Comparison of ENCODE assay signal across 7 cellular contexts in the genomic region with DNA sequence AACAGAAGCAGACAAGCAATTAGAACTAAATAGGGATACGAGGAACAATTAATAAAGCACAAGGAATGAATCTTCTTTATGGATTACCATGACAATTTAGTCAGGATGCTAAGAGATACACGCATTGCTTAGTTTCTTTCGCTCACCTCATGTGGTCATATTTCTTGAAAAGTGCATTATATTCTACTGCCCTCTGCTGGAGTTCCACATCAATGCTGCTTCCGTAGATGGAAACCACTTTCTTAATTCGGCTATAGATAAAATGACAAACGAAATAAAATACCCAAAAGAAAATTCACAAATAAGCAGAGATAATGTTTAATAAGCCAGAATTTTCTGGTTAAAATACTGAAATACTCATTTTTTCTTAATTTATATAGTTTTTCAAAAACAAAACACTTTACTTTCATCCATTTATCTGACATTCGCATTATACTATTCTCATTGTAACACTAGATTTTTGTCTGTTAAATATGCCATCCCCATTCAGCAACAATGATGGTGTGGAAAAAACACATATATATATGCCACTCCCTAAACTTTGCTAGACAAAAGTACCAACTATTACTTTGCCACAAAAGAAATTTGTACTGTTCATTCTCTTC. TPM values are rescaled to one million over a fixed set of nuclear protein-coding genes. Genes with fewer than 3 reads are reported as not detected.
A peak's percentile ranks its signal among the peaks of the same experiment; 100 is the strongest.
DNase-seq lines count a peak whose midpoint lies in the region; ATAC-seq and TF ChIP-seq lines count a peak whose summit lies in the region.

No MANE protein-coding gene starts in this region.

- peaks cover 22% of the 10 kb centered on the region for H3F3A ChIP-seq in PC-9 (ENCODE audit: insufficient read depth, low read depth)

- no peak overlapping the region for H3K4me2 ChIP-seq in PC-9

- H3K79me2 ChIP-seq in PC-9 (ENCODE audit: low read depth), result no peaks in the 10 kb centered on the region

- H4K20me1 ChIP-seq in PC-9 (ENCODE audit: insufficient read depth), result peaks cover 3% of the 10 kb centered on the region

- CTCF ChIA-PET in Caco-2 (lab: Charles Lee) (no interaction called here), PC-9 (lab: Charles Lee) (no interaction called here)

- intact Hi-C loops in Caco-2 (cut with micrococcal nuclease; ENCODE audit: unreplicated experiment), result loop anchor here (1.0 to 5.0 kb wide), 4 partner anchors 76 to 216 kb away; no protein-coding TSS in a partner anchor
- intact Hi-C loops in PC-9 (cut with micrococcal nuclease; ENCODE audit: unreplicated experiment), result loop anchor here (1.0 to 5.0 kb wide), 2 partner anchors 181 to 216 kb away; no protein-coding TSS in a partner anchor

- H3K4me1 Mint-ChIP-seq in Caco-2 (ENCODE audit: low read depth, unreplicated experiment), result no peaks in the 10 kb centered on the region
- H3K4me1 Mint-ChIP-seq in naive B cell, result peaks cover 0 to 3% (median 3%) of the 10 kb centered on the region in 3 donors

- H3K4me3 Mint-ChIP-seq in Caco-2 (ENCODE audit: unreplicated experiment), result no peak overlapping the region
- no peak overlapping the region for H3K4me3 Mint-ChIP-seq in naive B cell

- ATAC-seq in naive B cell (ENCODE audit: low read depth in 2 of 2), result peak; percentile 41 to 77
- ATAC-seq in esophagus mucosa, result no peak

- H3K9me3 ChIP-seq in Caco-2 (no peaks in the 10 kb centered on the region), PC-9 (ENCODE audit: insufficient read depth, low read depth) (no peaks in the 10 kb centered on the region)

- H3K4me3 ChIP-seq in Caco-2 (ENCODE audit: low read depth, low read length) (no peak overlapping the region), PC-9 (no peak overlapping the region)

- peak in 1 of 2 experiments; percentile 54 for DNase-seq in Caco-2
- peak; percentile 39 for DNase-seq in GM20000 (ENCODE audit: low spot score)
- DNase-seq in PC-9, result peak; percentile 7 to 42
- peak; percentile 65 for DNase-seq in dermis blood vessel endothelial cell
- peak; percentile 46 for DNase-seq in naive B cell
- no peak for DNase-seq in caudate nucleus (lab: John Stamatoyannopoulos, UW)

- H3K27me3 ChIP-seq in Caco-2 (replicated peaks; ENCODE audit: control insufficient read depth, insufficient read depth, low read length) (no peaks in the 10 kb centered on the region), PC-9 (ENCODE audit: insufficient read depth, low read depth) (no peaks in the 10 kb centered on the region)

- H3K27ac ChIP-seq in PC-9 (no peak overlapping the region), caudate nucleus (ENCODE audit: low read depth, low read length) (no peak overlapping the region)

- peak; percentile 78 to 88 for TF ChIP-seq CTCF in Caco-2 (IDR thresholded peaks at IDR 0.05; ENCODE audit: insufficient read depth in 1 of 2, low read depth in 1 of 2, low read length in 1 of 2, severe bottlenecking in 1 of 2, unreplicated experiment in 1 of 2)
- peak; percentile 41 for TF ChIP-seq CTCF in GM20000 (IDR thresholded peaks at IDR 0.05; ENCODE audit: extremely low read depth, missing control alignments)
- peak; percentile 81 for TF ChIP-seq CTCF in PC-9 (conservative IDR thresholded peaks at IDR 0.05)

- no peak overlapping the region for H3K27ac Mint-ChIP-seq in Caco-2 (ENCODE audit: unreplicated experiment)
- H3K27ac Mint-ChIP-seq in naive B cell, result peak overlapping the region in 1 of 6 donors; percentile 34

- H3K27me3 Mint-ChIP-seq in Caco-2 (ENCODE audit: insufficient read depth, unreplicated experiment), result no peaks in the 10 kb centered on the region
- H3K27me3 Mint-ChIP-seq in naive B cell, result no peaks in the 10 kb centered on the region

- no peaks in the 10 kb centered on the region for H3K4me1 ChIP-seq in Caco-2
- H3K4me1 ChIP-seq in PC-9 (replicated peaks; ENCODE audit: insufficient read depth), result no peaks in the 10 kb centered on the region

- H3K36me3 ChIP-seq in Caco-2 (ENCODE audit: control insufficient read depth, insufficient read depth, low read length) (no peaks in the 10 kb centered on the region; the same call in none of the 2 replicates), PC-9 (ENCODE audit: low read depth) (peaks cover 28% of the 10 kb centered on the region)

- POLR2A ChIA-PET in Caco-2 (lab: Charles Lee), result no interaction called here
- POLR2A ChIA-PET in PC-9 (lab: Charles Lee; ENCODE audit: unreplicated experiment), result no interaction called here

- H3K36me3 Mint-ChIP-seq in Caco-2 (ENCODE audit: insufficient read depth, unreplicated experiment) (peaks cover 84% of the 10 kb centered on the region), naive B cell (peaks cover 16 to 26% of the 10 kb centered on the region in 2 donors)

- H3K9me2 ChIP-seq in PC-9 (ENCODE audit: insufficient read depth), result no peaks in the 10 kb centered on the region

- no peak overlapping the region for H2AFZ ChIP-seq in PC-9

- BruUV-seq in Caco-2 (replicated peaks; lab: Mats Ljungman, UMichigan), result no TSS peak
- BruUV-seq in PC-9 (replicated peaks; lab: Mats Ljungman, UMichigan), result no TSS peak

- H3K9me3 Mint-ChIP-seq in Caco-2 (ENCODE audit: unreplicated experiment), result no peaks in the 10 kb centered on the region
- H3K9me3 Mint-ChIP-seq in naive B cell, result no peaks in the 10 kb centered on the region

RNA-seq across cellular contexts. Expression of a gene that starts 22.0 kb away (rescaled TPM):
- total RNA-seq in Caco-2 (2022), result 18.8 and 20.6 TPM in 2 replicates
- 5.1 and 5.5 TPM in 2 replicates for total RNA-seq in PC-9 (2021)
- 9.0 and 10.5 TPM in 2 replicates for total RNA-seq in dermis blood vessel endothelial cell
- 1 to 10 TPM; 1.1 to 6.6 (median 4.0) TPM for polyA plus RNA-seq in naive B cell (ENCODE audit: low read depth in 6 of 6)
- 0.88 TPM for total RNA-seq in esophagus mucosa

Comparison
In these comparisons a context has a peak if more than half of its experiments do, and no peak if none do; other contexts are left out.
1. DNase-seq: peak in GM20000 (single experiment), PC-9 (2 of 2), dermis blood vessel endothelial cell (single experiment) and naive B cell (single experiment); none in caudate nucleus (0 of 61).
2. Peak in every context shown above with its lines, with median percentiles within 50 percentile points of each other: CTCF ChIP-seq.